Comparison of ENCODE assay signal across 21 cellular contexts in the genomic region with DNA sequence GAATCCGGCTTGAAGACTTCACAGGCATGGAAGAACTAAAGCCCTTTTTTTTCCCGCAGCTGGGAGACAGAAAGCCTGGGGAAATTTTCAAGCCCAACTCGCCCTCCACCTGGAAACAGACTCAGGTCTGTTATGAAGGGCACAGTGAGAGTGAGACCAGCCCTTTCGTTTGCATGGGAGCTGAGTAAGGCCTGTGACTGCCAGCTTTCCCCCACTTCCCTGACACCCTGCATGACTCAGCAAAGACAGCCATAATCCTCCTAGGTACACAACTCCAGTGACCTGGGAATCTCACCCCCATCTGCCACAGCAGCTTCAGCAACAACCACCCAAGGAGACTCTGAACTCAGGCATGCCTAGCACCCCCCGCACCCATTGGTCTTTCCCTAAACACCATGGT.
"Had no signal": no experiment of that assay in that cellular context is flagged by ENCODE, and none has a peak within 500 bp of the region (broad histone marks: within the 10 kb centered on the region; RNA-seq: fewer than 3 reads in every experiment).

No MANE protein-coding gene starts in this region.

- H3K4me3 ChIP-seq: coronary artery, heart right ventricle, lower lobe of right lung, tibial artery had no signal

- FAIRE-seq: keratinocyte, small intestine had no signal

- H3K27me3 ChIP-seq: heart right ventricle, tibial artery had no signal

- DNase-seq: activated B cell treated with CpG ODN at 0.5 μM for 24 hours; activated CD4-positive, alpha-beta T cell treated with anti-CD3 and anti-CD28 coated beads for 36 hours; activated CD4-positive, alpha-beta T cell treated with anti-CD3 and anti-CD28 coated beads, Interleukin-2, amount 50 U/mL, for 48 hours; activated CD8-positive, alpha-beta memory T cell treated with anti-CD3 and anti-CD28 coated beads, Interleukin-2, amount 50 U/mL, for 48 hours; activated naive CD4-positive, alpha-beta T cell treated with Interleukin-2 at 50 U/mL for 16 hours; activated naive CD8-positive, alpha-beta T cell treated with anti-CD3 and anti-CD28 coated beads, Interleukin-2, amount 10 ng/mL, durations not matched to agents 7 days and 5 days; activated T-cell treated with anti-CD3 and anti-CD28 coated beads, Interleukin-2, amount 50 U/mL, for 48 hours; amniotic stem cell; erythroblast; foreskin fibroblast; heart right ventricle; lower lobe of right lung; naive B cell; nucleus accumbens; small intestine; stimulated activated CD4-positive, alpha-beta T cell treated with anti-CD3 and anti-CD28 coated beads, Interleukin-2, amount 100 ng/mL, for 24 hours; stimulated activated naive CD8-positive, alpha-beta T cell treated with anti-CD3 and anti-CD28 coated beads, Interleukin-15, amount 100 ng/mL, for 72 hours; T-helper 9 cell; tibial artery had no signal

- H3K27ac ChIP-seq: coronary artery, heart right ventricle, lower lobe of right lung, tibial artery had no signal

- H3K4me1 ChIP-seq: heart right ventricle, lower lobe of right lung, tibial artery had no signal

- H3K9me3 ChIP-seq: lower lobe of right lung, tibial artery had no signal

- H3K36me3 ChIP-seq: heart right ventricle, lower lobe of right lung, tibial artery had no signal
